19 cellular contexts compared by ENCODE assay signal in the genomic region with DNA sequence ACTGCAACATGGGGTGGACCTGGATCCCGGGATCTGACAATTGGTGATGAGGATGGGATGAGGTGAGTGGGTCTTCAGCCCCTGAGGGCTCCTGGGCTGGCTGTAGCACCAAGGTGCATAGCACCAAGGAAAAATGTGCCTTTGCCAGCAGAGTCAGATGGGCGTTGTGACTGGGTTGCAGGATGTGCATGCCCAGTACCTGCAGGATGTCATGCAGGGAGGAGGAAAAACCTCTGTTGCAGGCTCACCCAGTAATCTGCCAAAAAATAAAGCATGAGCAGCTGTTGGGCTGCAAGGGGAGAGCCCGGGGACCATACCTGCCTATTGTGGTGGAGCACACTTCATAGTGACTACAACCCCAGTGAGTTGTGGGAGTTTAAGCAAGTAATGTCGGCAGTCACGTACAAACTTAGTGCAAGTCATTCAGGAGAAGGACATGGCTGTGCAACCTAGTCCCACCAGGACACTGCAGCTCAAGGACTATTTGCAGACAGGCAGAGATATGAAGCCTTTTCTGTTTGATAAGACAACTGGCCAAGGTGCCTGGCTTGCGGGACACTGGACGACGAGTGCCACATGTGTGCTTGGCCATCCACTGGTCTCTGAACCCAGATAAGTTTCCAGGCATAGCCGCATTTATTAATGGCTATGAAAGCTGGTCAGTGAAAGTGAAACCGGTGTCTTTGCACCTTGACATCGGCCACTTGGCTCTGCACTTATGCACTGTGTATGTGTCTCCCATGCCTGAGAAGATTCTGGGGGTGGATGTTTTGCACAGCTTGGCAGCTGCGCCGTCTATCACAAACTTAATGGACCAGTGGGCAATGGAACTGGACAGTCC.
"Had no signal": no experiment of that assay in that cellular context is flagged by ENCODE, and none has a peak within 500 bp of the region (broad histone marks: within the 10 kb centered on the region; RNA-seq: fewer than 3 reads in every experiment).

No MANE protein-coding gene starts in this region.

- H3K4me3 Mint-ChIP-seq: endodermal cell; naive thymus-derived CD8-positive, alpha-beta T cell had no signal

- H3K4me1 Mint-ChIP-seq: endodermal cell; naive thymus-derived CD8-positive, alpha-beta T cell had no signal

- H3K27me3 ChIP-seq: foreskin keratinocyte, hepatocyte, ovary, right atrium auricular region, uterus had no signal

- FAIRE-seq: endothelial cell of umbilical vein, kidney had no signal

- H3K9me3 Mint-ChIP-seq: endodermal cell had no signal

- H3K27ac Mint-ChIP-seq: endodermal cell; naive thymus-derived CD8-positive, alpha-beta T cell had no signal

- H3K36me3 ChIP-seq: ovary, right atrium auricular region, uterus had no signal

- H3K9me3 ChIP-seq: ovary, right atrium auricular region, uterus had no signal

- H3K36me3 Mint-ChIP-seq: naive thymus-derived CD8-positive, alpha-beta T cell had no signal

- H3K4me1 ChIP-seq: foreskin keratinocyte, right atrium auricular region, uterus had no signal

- H3K27me3 Mint-ChIP-seq: naive thymus-derived CD8-positive, alpha-beta T cell had no signal

- H3K27ac ChIP-seq: coronary artery, foreskin keratinocyte, hepatocyte, ovary, right atrium auricular region, uterus had no signal

- H3K4me3 ChIP-seq: coronary artery, hepatocyte, ovary, right atrium auricular region, smooth muscle cell, uterus had no signal

- DNase-seq: effector CD4-positive, alpha-beta T cell; endodermal cell; erythroblast; foreskin keratinocyte; kidney; left cardiac atrium; mammary epithelial cell; naive thymus-derived CD8-positive, alpha-beta T cell; nucleus accumbens; ovary; stimulated activated CD4-positive, alpha-beta T cell treated with anti-CD3 and anti-CD28 coated beads, Interleukin-4, amount 100 ng/mL, for 24 hours; stimulated activated naive CD4-positive, alpha-beta T cell treated with Interleukin-2 at 50 U/mL for 16 hours; trophoblast cell; uterus had no signal
